Comparison of ENCODE assay signal across 1 cellular context in genomic region chr11:133934599-133935550, GRCh38.
TF ChIP-seq lines count a peak whose summit lies in the region.

No MANE protein-coding gene starts in this region.

TF ChIP-seq in GM23338, 12 proteins besides CTCF, POLR2A, EP300 and RAD21 (continued from another document):
- TF ChIP-seq, protein P1, sequence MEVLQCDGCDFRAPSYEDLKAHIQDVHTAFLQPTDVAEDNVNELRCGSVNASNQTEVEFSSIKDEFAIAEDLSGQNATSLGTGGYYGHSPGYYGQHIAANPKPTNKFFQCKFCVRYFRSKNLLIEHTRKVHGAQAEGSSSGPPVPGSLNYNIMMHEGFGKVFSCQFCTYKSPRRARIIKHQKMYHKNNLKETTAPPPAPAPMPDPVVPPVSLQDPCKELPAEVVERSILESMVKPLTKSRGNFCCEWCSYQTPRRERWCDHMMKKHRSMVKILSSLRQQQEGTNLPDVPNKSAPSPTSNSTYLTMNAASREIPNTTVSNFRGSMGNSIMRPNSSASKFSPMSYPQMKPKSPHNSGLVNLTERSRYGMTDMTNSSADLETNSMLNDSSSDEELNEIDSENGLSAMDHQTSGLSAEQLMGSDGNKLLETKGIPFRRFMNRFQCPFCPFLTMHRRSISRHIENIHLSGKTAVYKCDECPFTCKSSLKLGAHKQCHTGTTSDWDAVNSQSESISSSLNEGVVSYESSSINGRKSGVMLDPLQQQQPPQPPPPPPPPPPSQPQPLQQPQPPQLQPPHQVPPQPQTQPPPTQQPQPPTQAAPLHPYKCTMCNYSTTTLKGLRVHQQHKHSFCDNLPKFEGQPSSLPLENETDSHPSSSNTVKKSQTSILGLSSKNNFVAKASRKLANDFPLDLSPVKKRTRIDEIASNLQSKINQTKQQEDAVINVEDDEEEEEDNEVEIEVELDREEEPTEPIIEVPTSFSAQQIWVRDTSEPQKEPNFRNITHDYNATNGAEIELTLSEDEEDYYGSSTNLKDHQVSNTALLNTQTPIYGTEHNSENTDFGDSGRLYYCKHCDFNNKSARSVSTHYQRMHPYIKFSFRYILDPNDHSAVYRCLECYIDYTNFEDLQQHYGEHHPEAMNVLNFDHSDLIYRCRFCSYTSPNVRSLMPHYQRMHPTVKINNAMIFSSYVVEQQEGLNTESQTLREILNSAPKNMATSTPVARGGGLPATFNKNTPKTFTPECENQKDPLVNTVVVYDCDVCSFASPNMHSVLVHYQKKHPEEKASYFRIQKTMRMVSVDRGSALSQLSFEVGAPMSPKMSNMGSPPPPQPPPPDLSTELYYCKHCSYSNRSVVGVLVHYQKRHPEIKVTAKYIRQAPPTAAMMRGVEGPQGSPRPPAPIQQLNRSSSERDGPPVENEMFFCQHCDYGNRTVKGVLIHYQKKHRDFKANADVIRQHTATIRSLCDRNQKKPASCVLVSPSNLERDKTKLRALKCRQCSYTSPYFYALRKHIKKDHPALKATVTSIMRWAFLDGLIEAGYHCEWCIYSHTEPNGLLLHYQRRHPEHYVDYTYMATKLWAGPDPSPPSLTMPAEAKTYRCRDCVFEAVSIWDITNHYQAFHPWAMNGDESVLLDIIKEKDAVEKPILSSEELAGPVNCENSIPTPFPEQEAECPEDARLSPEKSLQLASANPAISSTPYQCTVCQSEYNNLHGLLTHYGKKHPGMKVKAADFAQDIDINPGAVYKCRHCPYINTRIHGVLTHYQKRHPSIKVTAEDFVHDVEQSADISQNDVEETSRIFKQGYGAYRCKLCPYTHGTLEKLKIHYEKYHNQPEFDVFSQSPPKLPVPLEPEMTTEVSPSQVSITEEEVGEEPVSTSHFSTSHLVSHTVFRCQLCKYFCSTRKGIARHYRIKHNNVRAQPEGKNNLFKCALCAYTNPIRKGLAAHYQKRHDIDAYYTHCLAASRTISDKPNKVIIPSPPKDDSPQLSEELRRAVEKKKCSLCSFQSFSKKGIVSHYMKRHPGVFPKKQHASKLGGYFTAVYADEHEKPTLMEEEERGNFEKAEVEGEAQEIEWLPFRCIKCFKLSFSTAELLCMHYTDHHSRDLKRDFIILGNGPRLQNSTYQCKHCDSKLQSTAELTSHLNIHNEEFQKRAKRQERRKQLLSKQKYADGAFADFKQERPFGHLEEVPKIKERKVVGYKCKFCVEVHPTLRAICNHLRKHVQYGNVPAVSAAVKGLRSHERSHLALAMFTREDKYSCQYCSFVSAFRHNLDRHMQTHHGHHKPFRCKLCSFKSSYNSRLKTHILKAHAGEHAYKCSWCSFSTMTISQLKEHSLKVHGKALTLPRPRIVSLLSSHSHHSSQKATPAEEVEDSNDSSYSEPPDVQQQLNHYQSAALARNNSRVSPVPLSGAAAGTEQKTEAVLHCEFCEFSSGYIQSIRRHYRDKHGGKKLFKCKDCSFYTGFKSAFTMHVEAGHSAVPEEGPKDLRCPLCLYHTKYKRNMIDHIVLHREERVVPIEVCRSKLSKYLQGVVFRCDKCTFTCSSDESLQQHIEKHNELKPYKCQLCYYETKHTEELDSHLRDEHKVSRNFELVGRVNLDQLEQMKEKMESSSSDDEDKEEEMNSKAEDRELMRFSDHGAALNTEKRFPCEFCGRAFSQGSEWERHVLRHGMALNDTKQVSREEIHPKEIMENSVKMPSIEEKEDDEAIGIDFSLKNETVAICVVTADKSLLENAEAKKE (CRISPR knock-in tag; IDR thresholded peaks at IDR 0.05) = no peak
- no peak for TF ChIP-seq EZH2phosphoT487 (IDR thresholded peaks at IDR 0.05; ENCODE audit: unreplicated experiment)
